In the genomic region with DNA sequence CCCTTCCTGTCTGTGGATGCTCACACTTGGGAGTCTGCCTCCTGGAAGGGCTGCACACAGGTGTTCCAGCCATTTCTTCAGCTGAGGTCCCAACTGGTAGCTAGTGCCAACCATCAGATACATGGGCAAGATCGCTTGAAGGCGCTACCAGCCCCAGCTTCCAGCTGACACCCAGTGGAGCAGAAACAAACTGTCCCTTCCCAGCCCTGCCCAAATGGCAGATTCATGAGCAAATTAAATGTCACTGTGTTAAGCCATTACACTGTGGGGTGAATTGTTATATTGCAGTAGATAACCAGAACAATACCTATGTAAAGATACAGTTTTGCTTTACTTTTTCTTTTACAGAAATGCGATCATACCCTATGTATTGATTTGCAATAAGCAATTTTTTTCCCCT, we compare ENCODE assay signal across 9 cellular contexts.
"Had no signal": no experiment of that assay in that cellular context is flagged by ENCODE, and none has a peak within 500 bp of the region (broad histone marks: within the 10 kb centered on the region; RNA-seq: fewer than 3 reads in every experiment).

No MANE protein-coding gene starts in this region.

- FAIRE-seq: HepG2 had no signal

- H3K36me3 ChIP-seq: HAP-1 had no signal

- H3K9me3 ChIP-seq: HAP-1 had no signal

- H3K9ac ChIP-seq: GM23248 had no signal

- ATAC-seq: HCT116, HepG2 had no signal

- H2AFZ ChIP-seq: GM23248 had no signal

- H3K27ac ChIP-seq: GM23248, HL-60 had no signal

- H3K4me3 ChIP-seq: GM23248, HAP-1 had no signal

- DNase-seq: GM23248, GOT3, H7, HFFc6, KBM-7 had no signal

- H3K4me1 ChIP-seq: HAP-1 had no signal
